10 cellular contexts compared by ENCODE assay signal in genomic region chr10:97684866-97685394, GRCh38. TPM values are rescaled to one million over a fixed set of nuclear protein-coding genes. Genes with fewer than 3 reads are reported as not detected.
A peak's percentile ranks its signal among the peaks of the same experiment; 100 is the strongest.
DNase-seq lines count a peak whose midpoint lies in the region; ATAC-seq and TF ChIP-seq lines count a peak whose summit lies in the region.
"Had no signal": no experiment of that assay in that cellular context is flagged by ENCODE, and none has a peak within 500 bp of the region (broad histone marks: within the 10 kb centered on the region; RNA-seq: fewer than 3 reads in every experiment).

No MANE protein-coding gene starts in this region.

- H3K4me3 ChIP-seq in HEK293 (ENCODE audit: low read depth, low read length) = no peak overlapping the region
- peak overlapping the region; percentile 21 for H3K4me3 ChIP-seq in brain microvascular endothelial cell (ENCODE audit: low read depth, low read length)
- peak overlapping the region in 2 of 3 donors; percentile 78 to 80 for H3K4me3 ChIP-seq in right lobe of liver
- H3K4me3 ChIP-seq in subcutaneous abdominal adipose tissue (ENCODE audit: low read depth in 1 of 5, low read length in 5 of 5) = peak overlapping the region; percentile 85 to 96 (median 92)

- peak in 2 of 4 donors; percentile 2 to 16 for ATAC-seq in right lobe of liver
- ATAC-seq in HG03378 (IDR thresholded peaks at IDR 0.05; ENCODE audit: unreplicated experiment) = no peak
- ATAC-seq: activated T-helper 17 cell treated with anti-CD3 and anti-CD28 coated beads, Interleukin-2, amount 50 U/mL, for 72 hours had no signal

- H3K27ac ChIP-seq in HEK293 (ENCODE audit: extremely low read depth, low read depth, low read length) (peak overlapping the region; percentile 11; the same call in 1 of the 2 replicates), brain microvascular endothelial cell (no peak overlapping the region), right lobe of liver (peak overlapping the region; percentile 85 to 98 (median 98)), subcutaneous abdominal adipose tissue (ENCODE audit: low read depth, low read length) (peak overlapping the region; percentile 96)

- TF ChIP-seq POLR2A in right lobe of liver (IDR thresholded peaks at IDR 0.05) = no peak

- CTCF ChIA-PET in HEK293 (lab: Yijun Ruan, JAX) = interaction anchor here (0.6 to 4.2 kb wide), 4 partner anchors 18 to 306 kb away, joined by 4 to 52 read pairs (median 20); no protein-coding TSS in a partner anchor

- H3K27me3 ChIP-seq in brain microvascular endothelial cell (replicated peaks) = no peaks in the 10 kb centered on the region
- H3K27me3 ChIP-seq in right lobe of liver = no peaks in the 10 kb centered on the region
- H3K27me3 ChIP-seq in subcutaneous abdominal adipose tissue (ENCODE audit: control insufficient read depth in 5 of 5, insufficient read depth in 4 of 5, low read length in 5 of 5) = no peaks in the 10 kb centered on the region

- POLR2A ChIA-PET in HEK293 (lab: Yijun Ruan, JAX) = interaction anchor here (3.4 kb wide), 1 partner anchor 17 kb away, joined by 23 read pairs; no protein-coding TSS in a partner anchor

- in situ Hi-C loops in brain microvascular endothelial cell (cut with HindIII; ENCODE audit: low pct_ligation_motif_present, low sequenced_read_pairs) = no loop called here

- H3K4me1 ChIP-seq in HEK293 (ENCODE audit: control insufficient read depth, insufficient read depth, low read length) (peaks cover 10% of the 10 kb centered on the region; the same call in 1 of the 2 replicates), right lobe of liver (peaks cover 0 to 50% (median 24%) of the 10 kb centered on the region in 4 donors), subcutaneous abdominal adipose tissue (ENCODE audit: control insufficient read depth in 5 of 5, insufficient read depth in 5 of 5, low read length in 5 of 5) (peaks cover 17 to 71% (median 66%) of the 10 kb centered on the region in 5 donors)

- peak overlapping the region; percentile 20 to 83 (median 68) for H3K9ac ChIP-seq in subcutaneous abdominal adipose tissue (ENCODE audit: low read length in 5 of 5)

- TF ChIP-seq CTCF in HEK293 (tag by site-specific recombination; IDR thresholded peaks at IDR 0.05) (no peak), brain microvascular endothelial cell (IDR thresholded peaks at IDR 0.05; ENCODE audit: low read depth, low read length, missing control alignments) (no peak), right lobe of liver (IDR thresholded peaks at IDR 0.05) (no peak)

- DNase-seq in brain microvascular endothelial cell (no peak), right lobe of liver (no peak), NCI-H2227 treated with DMSO at 0.1 percent for 48 hours (lab: John Stamatoyannopoulos, UW) (no peak), hippocampal formation (lab: John Stamatoyannopoulos, UW) (no peak), DMS79 (lab: John Stamatoyannopoulos, UW) (no peak)

- peaks cover 0 to 3% of the 10 kb centered on the region in 2 experiments; a peak in 1 of 3 replicates for H3K36me3 ChIP-seq in HEK293 (ENCODE audit: control insufficient read depth in 2 of 2, insufficient read depth in 1 of 2, low read length in 2 of 2)
- no peaks in the 10 kb centered on the region for H3K36me3 ChIP-seq in brain microvascular endothelial cell (replicated peaks)
- no peaks in the 10 kb centered on the region for H3K36me3 ChIP-seq in right lobe of liver
- H3K36me3 ChIP-seq in subcutaneous abdominal adipose tissue (ENCODE audit: control insufficient read depth in 5 of 5, insufficient read depth in 5 of 5, low read length in 5 of 5) = peaks cover 0 to 4% (median 2%) of the 10 kb centered on the region in 5 donors

- H3K9me3 ChIP-seq in HEK293 (ENCODE audit: control insufficient read depth, insufficient read depth, low read depth, low read length) (no peaks in the 10 kb centered on the region), right lobe of liver (no peaks in the 10 kb centered on the region), subcutaneous abdominal adipose tissue (ENCODE audit: control insufficient read depth in 5 of 5, low read length in 5 of 5) (no peaks in the 10 kb centered on the region)

- intact Hi-C loops in right lobe of liver (cut with DNase I) = no loop called here

- WGBS in right lobe of liver (ENCODE audit: insufficient coverage, low coverage, low lambda C conversion rate, missing lambda C conversion rate) = 18% methylated on average over 5 of the region's 5 CpGs

TF ChIP-seq in HEK293, 187 proteins besides CTCF, POLR2A, EP300 and RAD21:
- TF ChIP-seq ZBTB7A (tag by site-specific recombination; IDR thresholded peaks at IDR 0.05; ENCODE audit: low read depth) (no peak), KLF8 (tag by site-specific recombination; IDR thresholded peaks at IDR 0.05) (no peak), PRDM1 (tag by site-specific recombination; IDR thresholded peaks at IDR 0.05) (peak; percentile 55), SCRT2 (tag by site-specific recombination; IDR thresholded peaks at IDR 0.05) (no peak), ZNF510 (tag by site-specific recombination; IDR thresholded peaks at IDR 0.05; ENCODE audit: insufficient replicate concordance) (no peak), IKZF3 (tag by site-specific recombination; IDR thresholded peaks at IDR 0.05) (peak; percentile 52)
- TF ChIP-seq, protein P1, sequence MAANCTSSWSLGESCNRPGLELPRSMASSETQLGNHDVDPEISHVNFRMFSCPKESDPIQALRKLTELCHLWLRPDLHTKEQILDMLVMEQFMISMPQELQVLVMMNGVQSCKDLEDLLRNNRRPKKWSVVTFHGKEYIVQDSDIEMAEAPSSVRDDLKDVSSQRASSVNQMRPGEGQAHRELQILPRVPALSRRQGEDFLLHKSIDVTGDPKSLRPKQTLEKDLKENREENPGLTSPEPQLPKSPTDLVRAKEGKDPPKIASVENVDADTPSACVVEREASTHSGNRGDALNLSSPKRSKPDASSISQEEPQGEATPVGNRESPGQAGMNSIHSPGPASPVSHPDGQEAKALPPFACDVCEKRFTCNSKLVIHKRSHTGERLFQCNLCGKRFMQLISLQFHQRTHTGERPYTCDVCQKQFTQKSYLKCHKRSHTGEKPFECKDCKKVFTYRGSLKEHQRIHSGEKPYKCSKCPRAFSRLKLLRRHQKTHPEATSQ (tag by site-specific recombination; IDR thresholded peaks at IDR 0.05) = no peak
- TF ChIP-seq, protein P2, sequence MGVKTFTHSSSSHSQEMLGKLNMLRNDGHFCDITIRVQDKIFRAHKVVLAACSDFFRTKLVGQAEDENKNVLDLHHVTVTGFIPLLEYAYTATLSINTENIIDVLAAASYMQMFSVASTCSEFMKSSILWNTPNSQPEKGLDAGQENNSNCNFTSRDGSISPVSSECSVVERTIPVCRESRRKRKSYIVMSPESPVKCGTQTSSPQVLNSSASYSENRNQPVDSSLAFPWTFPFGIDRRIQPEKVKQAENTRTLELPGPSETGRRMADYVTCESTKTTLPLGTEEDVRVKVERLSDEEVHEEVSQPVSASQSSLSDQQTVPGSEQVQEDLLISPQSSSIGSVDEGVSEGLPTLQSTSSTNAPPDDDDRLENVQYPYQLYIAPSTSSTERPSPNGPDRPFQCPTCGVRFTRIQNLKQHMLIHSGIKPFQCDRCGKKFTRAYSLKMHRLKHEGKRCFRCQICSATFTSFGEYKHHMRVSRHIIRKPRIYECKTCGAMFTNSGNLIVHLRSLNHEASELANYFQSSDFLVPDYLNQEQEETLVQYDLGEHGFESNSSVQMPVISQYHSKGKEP (tag by site-specific recombination; IDR thresholded peaks at IDR 0.05) = 0 out of 2 replicates have a peak, but pooled peaks have one; percentile 16
- TF ChIP-seq, protein P3, sequence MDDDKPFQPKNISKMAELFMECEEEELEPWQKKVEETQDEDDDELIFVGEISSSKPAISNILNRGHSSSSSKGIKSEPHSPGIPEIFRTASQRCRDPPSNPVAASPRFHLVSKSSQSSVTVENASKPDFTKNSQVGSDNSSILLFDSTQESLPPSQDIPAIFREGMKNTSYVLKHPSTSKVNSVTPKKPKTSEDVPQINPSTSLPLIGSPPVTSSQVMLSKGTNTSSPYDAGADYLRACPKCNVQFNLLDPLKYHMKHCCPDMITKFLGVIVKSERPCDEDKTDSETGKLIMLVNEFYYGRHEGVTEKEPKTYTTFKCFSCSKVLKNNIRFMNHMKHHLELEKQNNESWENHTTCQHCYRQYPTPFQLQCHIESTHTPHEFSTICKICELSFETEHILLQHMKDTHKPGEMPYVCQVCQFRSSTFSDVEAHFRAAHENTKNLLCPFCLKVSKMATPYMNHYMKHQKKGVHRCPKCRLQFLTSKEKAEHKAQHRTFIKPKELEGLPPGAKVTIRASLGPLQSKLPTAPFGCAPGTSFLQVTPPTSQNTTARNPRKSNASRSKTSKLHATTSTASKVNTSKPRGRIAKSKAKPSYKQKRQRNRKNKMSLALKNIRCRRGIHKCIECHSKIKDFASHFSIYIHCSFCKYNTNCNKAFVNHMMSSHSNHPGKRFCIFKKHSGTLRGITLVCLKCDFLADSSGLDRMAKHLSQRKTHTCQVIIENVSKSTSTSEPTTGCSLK (tag by site-specific recombination; IDR thresholded peaks at IDR 0.05) = no peak
- TF ChIP-seq, protein P4, sequence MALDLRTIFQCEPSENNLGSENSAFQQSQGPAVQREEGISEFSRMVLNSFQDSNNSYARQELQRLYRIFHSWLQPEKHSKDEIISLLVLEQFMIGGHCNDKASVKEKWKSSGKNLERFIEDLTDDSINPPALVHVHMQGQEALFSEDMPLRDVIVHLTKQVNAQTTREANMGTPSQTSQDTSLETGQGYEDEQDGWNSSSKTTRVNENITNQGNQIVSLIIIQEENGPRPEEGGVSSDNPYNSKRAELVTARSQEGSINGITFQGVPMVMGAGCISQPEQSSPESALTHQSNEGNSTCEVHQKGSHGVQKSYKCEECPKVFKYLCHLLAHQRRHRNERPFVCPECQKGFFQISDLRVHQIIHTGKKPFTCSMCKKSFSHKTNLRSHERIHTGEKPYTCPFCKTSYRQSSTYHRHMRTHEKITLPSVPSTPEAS (tag by site-specific recombination; IDR thresholded peaks at IDR 0.05) = no peak

RNA-seq across cellular contexts. Expression of gene AVPI1, which starts 2.1 kb away (rescaled TPM):
- total RNA-seq in right lobe of liver = 10 to 100 TPM; 10.3 to 27.0 (median 20.2) TPM

RNA-seq across cellular contexts. Expression of gene MARVELD1, which starts 28.6 kb away (rescaled TPM):
- total RNA-seq in right lobe of liver = 1 to 10 TPM; 1.5 to 3.1 (median 2.3) TPM

RNA-seq across cellular contexts. Expression of gene PI4K2A, which starts 44.5 kb away (rescaled TPM):
- 10 to 100 TPM in 3 of 6 experiments, 1 to 10 TPM in 3; 6.2 to 18.1 (median 11.4) TPM for total RNA-seq in right lobe of liver

RNA-seq across cellular contexts. Expression of gene MORN4, which starts 51.6 kb away (rescaled TPM):
- 1 to 10 TPM in 4 of 6 experiments, under 1 TPM in 2; 0.69 to 3.9 (median 1.6) TPM for total RNA-seq in right lobe of liver
- total RNA-seq: mononuclear cell had no signal

RNA-seq across cellular contexts. Expression of gene ZFYVE27, which starts 52.0 kb away (rescaled TPM):
- total RNA-seq in right lobe of liver = 10 to 100 TPM in 5 of 6 experiments, 1 to 10 TPM in 1; 9.2 to 19.3 (median 12.6) TPM
